In the genomic region with DNA sequence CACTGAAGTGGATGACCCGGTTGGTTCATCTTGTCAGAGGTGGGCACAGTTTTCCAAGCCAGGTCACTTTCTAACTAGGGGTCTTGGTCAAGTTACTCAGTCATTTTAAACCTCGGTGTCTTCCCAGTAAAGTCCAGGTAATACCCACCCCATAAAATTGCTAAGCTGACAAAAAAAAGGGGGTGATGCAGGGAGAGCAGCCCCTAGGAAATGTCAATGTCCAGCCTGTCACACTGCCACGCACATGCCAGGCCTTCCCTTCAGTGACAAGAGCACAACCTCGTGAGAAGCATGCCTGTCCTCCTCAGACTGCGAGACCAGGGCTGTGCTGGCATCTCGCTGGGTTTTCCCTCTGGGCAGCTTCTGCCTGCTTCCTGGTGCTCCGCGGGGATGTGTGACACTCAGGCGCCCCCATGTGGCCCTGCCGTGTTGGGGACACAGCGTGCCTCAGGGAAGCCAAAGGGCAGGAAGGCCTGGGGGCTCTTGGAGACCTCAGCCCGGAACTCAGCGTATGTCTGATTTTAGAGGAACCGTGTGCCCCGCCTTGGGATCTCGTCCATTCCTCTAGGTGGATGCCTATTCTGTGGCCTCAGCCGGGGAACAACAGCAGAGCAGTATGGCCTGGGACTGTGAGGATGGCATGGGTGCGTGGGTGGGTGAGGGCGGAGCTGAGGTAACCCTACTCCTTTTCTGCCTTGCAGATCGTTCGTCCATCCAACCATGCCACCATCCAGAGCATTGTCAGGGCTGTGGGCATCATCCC, we compare ENCODE assay signal across 1 cellular context.
A peak's percentile ranks its signal among the peaks of the same experiment; 100 is the strongest.
TF ChIP-seq lines count a peak whose summit lies in the region.

No MANE protein-coding gene starts in this region.

TF ChIP-seq in H1, 55 proteins besides CTCF, POLR2A, EP300 and RAD21 (continued from another document):
- TF ChIP-seq, protein P1, sequence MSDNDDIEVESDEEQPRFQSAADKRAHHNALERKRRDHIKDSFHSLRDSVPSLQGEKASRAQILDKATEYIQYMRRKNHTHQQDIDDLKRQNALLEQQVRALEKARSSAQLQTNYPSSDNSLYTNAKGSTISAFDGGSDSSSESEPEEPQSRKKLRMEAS (IDR thresholded peaks at IDR 0.05), result peak; percentile 56
- TF ChIP-seq KDM1A (IDR thresholded peaks at IDR 0.05; ENCODE audit: borderline replicate concordance, low read length), result no peak
- TF ChIP-seq, protein P2, sequence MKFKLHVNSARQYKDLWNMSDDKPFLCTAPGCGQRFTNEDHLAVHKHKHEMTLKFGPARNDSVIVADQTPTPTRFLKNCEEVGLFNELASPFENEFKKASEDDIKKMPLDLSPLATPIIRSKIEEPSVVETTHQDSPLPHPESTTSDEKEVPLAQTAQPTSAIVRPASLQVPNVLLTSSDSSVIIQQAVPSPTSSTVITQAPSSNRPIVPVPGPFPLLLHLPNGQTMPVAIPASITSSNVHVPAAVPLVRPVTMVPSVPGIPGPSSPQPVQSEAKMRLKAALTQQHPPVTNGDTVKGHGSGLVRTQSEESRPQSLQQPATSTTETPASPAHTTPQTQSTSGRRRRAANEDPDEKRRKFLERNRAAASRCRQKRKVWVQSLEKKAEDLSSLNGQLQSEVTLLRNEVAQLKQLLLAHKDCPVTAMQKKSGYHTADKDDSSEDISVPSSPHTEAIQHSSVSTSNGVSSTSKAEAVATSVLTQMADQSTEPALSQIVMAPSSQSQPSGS (IDR thresholded peaks at IDR 0.05; ENCODE audit: low read length), result no peak
- no peak for TF ChIP-seq CHD2 (IDR thresholded peaks at IDR 0.05; ENCODE audit: low read length)
- TF ChIP-seq RBBP5 (IDR thresholded peaks at IDR 0.05; ENCODE audit: borderline replicate concordance, low read depth, low read length), result no peak
- TF ChIP-seq, protein P3, sequence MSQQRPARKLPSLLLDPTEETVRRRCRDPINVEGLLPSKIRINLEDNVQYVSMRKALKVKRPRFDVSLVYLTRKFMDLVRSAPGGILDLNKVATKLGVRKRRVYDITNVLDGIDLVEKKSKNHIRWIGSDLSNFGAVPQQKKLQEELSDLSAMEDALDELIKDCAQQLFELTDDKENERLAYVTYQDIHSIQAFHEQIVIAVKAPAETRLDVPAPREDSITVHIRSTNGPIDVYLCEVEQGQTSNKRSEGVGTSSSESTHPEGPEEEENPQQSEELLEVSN (IDR thresholded peaks at IDR 0.05), result 0 out of 2 replicates have a peak, but pooled peaks have one; percentile 16
- no peak for TF ChIP-seq RNF2 (IDR thresholded peaks at IDR 0.05; ENCODE audit: borderline replicate concordance, low read depth, low read length, missing control alignments, poor library complexity, severe bottlenecking)
- no peak for TF ChIP-seq YY1 (IDR thresholded peaks at IDR 0.05; ENCODE audit: low read depth, low read length)
- no peak for TF ChIP-seq GTF2F1 (IDR thresholded peaks at IDR 0.05; ENCODE audit: borderline replicate concordance, low read depth, low read length)
- no peak for TF ChIP-seq CREB1 (IDR thresholded peaks at IDR 0.05)
- no peak for TF ChIP-seq ZNF274 (IDR thresholded peaks at IDR 0.05; ENCODE audit: borderline replicate concordance, extremely low read depth, low read length)
- peak; percentile 17; the same call in 1 of the 2 replicates for TF ChIP-seq MAFK (IDR thresholded peaks at IDR 0.05; ENCODE audit: low read depth, low read length)
- no peak for TF ChIP-seq NANOG (IDR thresholded peaks at IDR 0.05; ENCODE audit: insufficient read depth, low read depth, low read length, poor library complexity, severe bottlenecking)
- TF ChIP-seq, protein P4, sequence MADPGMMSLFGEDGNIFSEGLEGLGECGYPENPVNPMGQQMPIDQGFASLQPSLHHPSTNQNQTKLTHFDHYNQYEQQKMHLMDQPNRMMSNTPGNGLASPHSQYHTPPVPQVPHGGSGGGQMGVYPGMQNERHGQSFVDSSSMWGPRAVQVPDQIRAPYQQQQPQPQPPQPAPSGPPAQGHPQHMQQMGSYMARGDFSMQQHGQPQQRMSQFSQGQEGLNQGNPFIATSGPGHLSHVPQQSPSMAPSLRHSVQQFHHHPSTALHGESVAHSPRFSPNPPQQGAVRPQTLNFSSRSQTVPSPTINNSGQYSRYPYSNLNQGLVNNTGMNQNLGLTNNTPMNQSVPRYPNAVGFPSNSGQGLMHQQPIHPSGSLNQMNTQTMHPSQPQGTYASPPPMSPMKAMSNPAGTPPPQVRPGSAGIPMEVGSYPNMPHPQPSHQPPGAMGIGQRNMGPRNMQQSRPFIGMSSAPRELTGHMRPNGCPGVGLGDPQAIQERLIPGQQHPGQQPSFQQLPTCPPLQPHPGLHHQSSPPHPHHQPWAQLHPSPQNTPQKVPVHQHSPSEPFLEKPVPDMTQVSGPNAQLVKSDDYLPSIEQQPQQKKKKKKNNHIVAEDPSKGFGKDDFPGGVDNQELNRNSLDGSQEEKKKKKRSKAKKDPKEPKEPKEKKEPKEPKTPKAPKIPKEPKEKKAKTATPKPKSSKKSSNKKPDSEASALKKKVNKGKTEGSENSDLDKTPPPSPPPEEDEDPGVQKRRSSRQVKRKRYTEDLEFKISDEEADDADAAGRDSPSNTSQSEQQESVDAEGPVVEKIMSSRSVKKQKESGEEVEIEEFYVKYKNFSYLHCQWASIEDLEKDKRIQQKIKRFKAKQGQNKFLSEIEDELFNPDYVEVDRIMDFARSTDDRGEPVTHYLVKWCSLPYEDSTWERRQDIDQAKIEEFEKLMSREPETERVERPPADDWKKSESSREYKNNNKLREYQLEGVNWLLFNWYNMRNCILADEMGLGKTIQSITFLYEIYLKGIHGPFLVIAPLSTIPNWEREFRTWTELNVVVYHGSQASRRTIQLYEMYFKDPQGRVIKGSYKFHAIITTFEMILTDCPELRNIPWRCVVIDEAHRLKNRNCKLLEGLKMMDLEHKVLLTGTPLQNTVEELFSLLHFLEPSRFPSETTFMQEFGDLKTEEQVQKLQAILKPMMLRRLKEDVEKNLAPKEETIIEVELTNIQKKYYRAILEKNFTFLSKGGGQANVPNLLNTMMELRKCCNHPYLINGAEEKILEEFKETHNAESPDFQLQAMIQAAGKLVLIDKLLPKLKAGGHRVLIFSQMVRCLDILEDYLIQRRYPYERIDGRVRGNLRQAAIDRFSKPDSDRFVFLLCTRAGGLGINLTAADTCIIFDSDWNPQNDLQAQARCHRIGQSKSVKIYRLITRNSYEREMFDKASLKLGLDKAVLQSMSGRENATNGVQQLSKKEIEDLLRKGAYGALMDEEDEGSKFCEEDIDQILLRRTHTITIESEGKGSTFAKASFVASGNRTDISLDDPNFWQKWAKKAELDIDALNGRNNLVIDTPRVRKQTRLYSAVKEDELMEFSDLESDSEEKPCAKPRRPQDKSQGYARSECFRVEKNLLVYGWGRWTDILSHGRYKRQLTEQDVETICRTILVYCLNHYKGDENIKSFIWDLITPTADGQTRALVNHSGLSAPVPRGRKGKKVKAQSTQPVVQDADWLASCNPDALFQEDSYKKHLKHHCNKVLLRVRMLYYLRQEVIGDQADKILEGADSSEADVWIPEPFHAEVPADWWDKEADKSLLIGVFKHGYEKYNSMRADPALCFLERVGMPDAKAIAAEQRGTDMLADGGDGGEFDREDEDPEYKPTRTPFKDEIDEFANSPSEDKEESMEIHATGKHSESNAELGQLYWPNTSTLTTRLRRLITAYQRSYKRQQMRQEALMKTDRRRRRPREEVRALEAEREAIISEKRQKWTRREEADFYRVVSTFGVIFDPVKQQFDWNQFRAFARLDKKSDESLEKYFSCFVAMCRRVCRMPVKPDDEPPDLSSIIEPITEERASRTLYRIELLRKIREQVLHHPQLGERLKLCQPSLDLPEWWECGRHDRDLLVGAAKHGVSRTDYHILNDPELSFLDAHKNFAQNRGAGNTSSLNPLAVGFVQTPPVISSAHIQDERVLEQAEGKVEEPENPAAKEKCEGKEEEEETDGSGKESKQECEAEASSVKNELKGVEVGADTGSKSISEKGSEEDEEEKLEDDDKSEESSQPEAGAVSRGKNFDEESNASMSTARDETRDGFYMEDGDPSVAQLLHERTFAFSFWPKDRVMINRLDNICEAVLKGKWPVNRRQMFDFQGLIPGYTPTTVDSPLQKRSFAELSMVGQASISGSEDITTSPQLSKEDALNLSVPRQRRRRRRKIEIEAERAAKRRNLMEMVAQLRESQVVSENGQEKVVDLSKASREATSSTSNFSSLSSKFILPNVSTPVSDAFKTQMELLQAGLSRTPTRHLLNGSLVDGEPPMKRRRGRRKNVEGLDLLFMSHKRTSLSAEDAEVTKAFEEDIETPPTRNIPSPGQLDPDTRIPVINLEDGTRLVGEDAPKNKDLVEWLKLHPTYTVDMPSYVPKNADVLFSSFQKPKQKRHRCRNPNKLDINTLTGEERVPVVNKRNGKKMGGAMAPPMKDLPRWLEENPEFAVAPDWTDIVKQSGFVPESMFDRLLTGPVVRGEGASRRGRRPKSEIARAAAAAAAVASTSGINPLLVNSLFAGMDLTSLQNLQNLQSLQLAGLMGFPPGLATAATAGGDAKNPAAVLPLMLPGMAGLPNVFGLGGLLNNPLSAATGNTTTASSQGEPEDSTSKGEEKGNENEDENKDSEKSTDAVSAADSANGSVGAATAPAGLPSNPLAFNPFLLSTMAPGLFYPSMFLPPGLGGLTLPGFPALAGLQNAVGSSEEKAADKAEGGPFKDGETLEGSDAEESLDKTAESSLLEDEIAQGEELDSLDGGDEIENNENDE (IDR thresholded peaks at IDR 0.05; ENCODE audit: insufficient replicate concordance, low read length), result no peak
TF ChIP-seq in H1: peak in this region for 3.
